ENCODE assay signal across 17 cellular contexts in genomic region chr6:107965746-107966145, GRCh38. TPM values are rescaled to one million over a fixed set of nuclear protein-coding genes. Genes with fewer than 3 reads are reported as not detected.
DNase-seq lines count a peak whose midpoint lies in the region; ATAC-seq, FAIRE-seq and TF ChIP-seq lines count a peak whose summit lies in the region.
"Had no signal": no experiment of that assay in that cellular context is flagged by ENCODE, and none has a peak within 500 bp of the region (broad histone marks: within the 10 kb centered on the region; RNA-seq: fewer than 3 reads in every experiment).

No MANE protein-coding gene starts in this region.

- intact Hi-C loops in right cardiac atrium (cut with DNase I): no loop called here

- H3K27ac ChIP-seq in epithelial cell of prostate (peak overlapping the region; percentile 99), mesodermal cell (ENCODE audit: low read depth, low read length, severe bottlenecking) (peak overlapping the region; percentile 82), right cardiac atrium (ENCODE audit: low read length) (no peak overlapping the region)

- H3K4me3 ChIP-seq in mesodermal cell (ENCODE audit: extremely low read depth, insufficient read depth, low read length, poor library complexity, severe bottlenecking) (no peak overlapping the region), right cardiac atrium (ENCODE audit: low read length) (no peak overlapping the region)

- H3K4me1 ChIP-seq in mesodermal cell (ENCODE audit: control insufficient read depth, insufficient read depth, low read length, poor library complexity, severe bottlenecking) (peaks cover 3% of the 10 kb centered on the region), right cardiac atrium (ENCODE audit: control insufficient read depth, insufficient read depth, low read length) (no peaks in the 10 kb centered on the region)

- H3K36me3 ChIP-seq in mesodermal cell (ENCODE audit: control insufficient read depth, insufficient read depth, low read length): no peaks in the 10 kb centered on the region

- H3K9me3 ChIP-seq in mesodermal cell (ENCODE audit: control insufficient read depth, low read length): no peaks in the 10 kb centered on the region
- no peaks in the 10 kb centered on the region for H3K9me3 ChIP-seq in right cardiac atrium (ENCODE audit: control insufficient read depth, low read length)
- H3K9me3 ChIP-seq: Caco-2 had no signal

- 100% methylated on average over 2 to 3 of the region's 4 CpGs for WGBS in mesodermal cell (ENCODE audit: insufficient coverage in 2 of 2), 2 experiments
- 85% methylated on average over 4 of the region's 4 CpGs for WGBS in right cardiac atrium

- TF ChIP-seq POLR2A in H54 (IDR thresholded peaks at IDR 0.05; ENCODE audit: low read depth, low read length): no peak

- DNase-seq in ELR (ENCODE audit: low read depth) (peak; percentile 75), RKO (ENCODE audit: low spot score) (peak; percentile 24), epithelial cell of prostate (ENCODE audit: low read depth, low spot score) (peak; percentile 89), H54 (ENCODE audit: insufficient read length, low spot score) (no peak), right cardiac atrium (no peak), dermis blood vessel endothelial cell (no peak)
- no peak for DNase-seq in activated naive CD4-positive, alpha-beta T cell treated with Interleukin-2 at 50 U/mL for 16 hours
- DNase-seq: activated CD8-positive, alpha-beta memory T cell treated with anti-CD3 and anti-CD28 coated beads, Interleukin-2, amount 10 ng/mL, durations not matched to agents 7 days and 5 days; Caco-2; effector CD4-positive, alpha-beta T cell; Kasumi-1; NCI-H1417 treated with DMSO at 0.1 percent for 48 hours; NCI-H774; occipital lobe; stimulated activated CD4-positive, alpha-beta T cell treated with anti-CD3 and anti-CD28 coated beads, Interleukin-2, amount 100 ng/mL, for 48 hours had no signal

- no peak for ATAC-seq in right cardiac atrium
- ATAC-seq: activated CD8-positive, alpha-beta memory T cell treated with anti-CD3 and anti-CD28 coated beads, Interleukin-2, amount 10 ng/mL, durations not matched to agents 7 days and 5 days had no signal

- H3K27me3 ChIP-seq in right cardiac atrium (ENCODE audit: control insufficient read depth, insufficient read depth): no peaks in the 10 kb centered on the region

- no peak for FAIRE-seq in H54 (lab: Jason Lieb, UNC)
- FAIRE-seq: urothelium cell line had no signal

RNA-seq across cellular contexts. Expression of gene SEC63, which starts 7.7 kb away (rescaled TPM):
- 71.0 TPM for polyA plus RNA-seq in mesodermal cell (2013, experiment 1 of 2)
- 82.8 TPM for polyA plus RNA-seq in mesodermal cell (2013, experiment 2 of 2)
- total RNA-seq in right cardiac atrium (100 to 1,000 TPM in 1 of 4 donors, 10 to 100 TPM in 3; 65.6 to 100 (median 87.9) TPM), dermis blood vessel endothelial cell (19.2 and 34.5 TPM in 2 replicates)
- 30.6 TPM for polyA plus RNA-seq in right cardiac atrium

Comparison
In these comparisons a context has a peak if more than half of its experiments do, and no peak if none do; other contexts are left out.
1. DNase-seq: peak in ELR (single experiment), RKO (single experiment) and epithelial cell of prostate (single experiment); none in H54 (single experiment), right cardiac atrium (0 of 3), dermis blood vessel endothelial cell (single experiment) and activated naive CD4-positive, alpha-beta T cell treated with Interleukin-2 at 50 U/mL for 16 hours (single experiment).